Comparison of ENCODE assay signal across 15 cellular contexts in genomic region chr12:75909714-75910451, GRCh38.
DNase-seq lines count a peak whose midpoint lies in the region; ATAC-seq and TF ChIP-seq lines count a peak whose summit lies in the region.
"Had no signal": no experiment of that assay in that cellular context is flagged by ENCODE, and none has a peak within 500 bp of the region (broad histone marks: within the 10 kb centered on the region; RNA-seq: fewer than 3 reads in every experiment).

No MANE protein-coding gene starts in this region.

- H3K27me3 ChIP-seq in heart right ventricle (no peaks in the 10 kb centered on the region), BE2C (no peaks in the 10 kb centered on the region)

- ATAC-seq in heart right ventricle (peak in 1 of 8 donors; percentile 27), left ventricle myocardium superior (no peak)
- ATAC-seq: activated naive CD8-positive, alpha-beta T cell treated with anti-CD3 and anti-CD28 coated beads, Interleukin-2, amount 50 U/mL, for 24 hours; GM12878 had no signal

- intact Hi-C loops in heart right ventricle (cut with DNase I) (loop anchor here in 4 of 10 donors (1.0 to 10.0 kb wide), 4 partner anchors 115 to 125 kb away; partner anchors contain the start of gene PHLDA1 (in 2 of the 4)), left ventricle myocardium superior (cut with micrococcal nuclease) (no loop called here)

- H3K4me3 Mint-ChIP-seq in brain (peak overlapping the region in 1 of 5 experiments; percentile 11), nephron progenitor cell (no peak overlapping the region)
- H3K4me3 Mint-ChIP-seq: activated naive CD8-positive, alpha-beta T cell treated with anti-CD3 and anti-CD28 coated beads, Interleukin-2, amount 50 U/mL, for 24 hours; H9 had no signal

- H3K27ac ChIP-seq in heart right ventricle, result peak overlapping the region; percentile 1 to 74 (median 56)
- H3K27ac ChIP-seq: WERI-Rb-1 had no signal

- no peaks in the 10 kb centered on the region for H3K9me3 Mint-ChIP-seq in brain
- H3K9me3 Mint-ChIP-seq in nephron progenitor cell, result peaks cover 3% of the 10 kb centered on the region
- H3K9me3 Mint-ChIP-seq: H9 had no signal

- DNase-seq in heart right ventricle (no peak), left ventricle myocardium superior (no peak), nephron progenitor cell (no peak), activated T-cell treated with anti-CD3 and anti-CD28 coated beads for 4 hours (no peak), BE2C (no peak), ecto neural progenitor cell (ENCODE audit: low spot score) (no peak)
- DNase-seq in stimulated activated CD4-positive, alpha-beta T cell treated with anti-CD3 and anti-CD28 coated beads, Interleukin-4, amount 100 ng/mL, for 4 hours, result no peak
- DNase-seq: activated CD8-positive, alpha-beta memory T cell treated with anti-CD3 and anti-CD28 coated beads, Interleukin-2, amount 50 U/mL, for 48 hours; activated naive CD8-positive, alpha-beta T cell treated with anti-CD3 and anti-CD28 coated beads, Interleukin-2, amount 50 U/mL, for 24 hours; DND-41; H9; NCI-H1048; WERI-Rb-1 had no signal

- H3K9me3 ChIP-seq in heart right ventricle, result no peaks in the 10 kb centered on the region
- no peaks in the 10 kb centered on the region for H3K9me3 ChIP-seq in BE2C

- H3K36me3 ChIP-seq in heart right ventricle (no peaks in the 10 kb centered on the region), BE2C (no peaks in the 10 kb centered on the region)
- H3K36me3 ChIP-seq: WERI-Rb-1 had no signal

- 49 to 59% methylated on average over 7 of the region's 7 CpGs for WGBS in heart right ventricle, 2 donors

- H3K4me3 ChIP-seq in heart right ventricle, result no peak overlapping the region
- no peak overlapping the region for H3K4me3 ChIP-seq in BE2C (ENCODE audit: low read depth, low read length)
- H3K4me3 ChIP-seq: GM12878 had no signal

- H3K27me3 Mint-ChIP-seq in brain (no peaks in the 10 kb centered on the region), nephron progenitor cell (ENCODE audit: low read depth, poor library complexity) (no peaks in the 10 kb centered on the region)

- H3K4me1 Mint-ChIP-seq in brain (peaks cover 48% of the 10 kb centered on the region), nephron progenitor cell (peaks cover 19% of the 10 kb centered on the region)

- peaks cover 3 to 49% (median 29%) of the 10 kb centered on the region in 9 donors for H3K4me1 ChIP-seq in heart right ventricle
- peaks cover 8% of the 10 kb centered on the region for H3K4me1 ChIP-seq in BE2C

- H3K27ac Mint-ChIP-seq in brain (peak overlapping the region; percentile 55 to 86 (median 81)), nephron progenitor cell (peak overlapping the region; percentile 88)
- H3K27ac Mint-ChIP-seq: activated naive CD8-positive, alpha-beta T cell treated with anti-CD3 and anti-CD28 coated beads, Interleukin-2, amount 50 U/mL, for 24 hours had no signal

- H3K36me3 Mint-ChIP-seq in brain, result no peaks in the 10 kb centered on the region
- no peaks in the 10 kb centered on the region for H3K36me3 Mint-ChIP-seq in nephron progenitor cell (ENCODE audit: low read depth)

- TF ChIP-seq CTCF in heart right ventricle (IDR thresholded peaks at IDR 0.05), result no peak
- TF ChIP-seq CTCF in brain (conservative IDR thresholded peaks at IDR 0.05), result no peak
- no peak for TF ChIP-seq CTCF in nephron progenitor cell (IDR thresholded peaks at IDR 0.05)
- TF ChIP-seq CTCF in BE2C (IDR thresholded peaks at IDR 0.05; ENCODE audit: low read depth, low read length), result no peak
